In the genomic region with DNA sequence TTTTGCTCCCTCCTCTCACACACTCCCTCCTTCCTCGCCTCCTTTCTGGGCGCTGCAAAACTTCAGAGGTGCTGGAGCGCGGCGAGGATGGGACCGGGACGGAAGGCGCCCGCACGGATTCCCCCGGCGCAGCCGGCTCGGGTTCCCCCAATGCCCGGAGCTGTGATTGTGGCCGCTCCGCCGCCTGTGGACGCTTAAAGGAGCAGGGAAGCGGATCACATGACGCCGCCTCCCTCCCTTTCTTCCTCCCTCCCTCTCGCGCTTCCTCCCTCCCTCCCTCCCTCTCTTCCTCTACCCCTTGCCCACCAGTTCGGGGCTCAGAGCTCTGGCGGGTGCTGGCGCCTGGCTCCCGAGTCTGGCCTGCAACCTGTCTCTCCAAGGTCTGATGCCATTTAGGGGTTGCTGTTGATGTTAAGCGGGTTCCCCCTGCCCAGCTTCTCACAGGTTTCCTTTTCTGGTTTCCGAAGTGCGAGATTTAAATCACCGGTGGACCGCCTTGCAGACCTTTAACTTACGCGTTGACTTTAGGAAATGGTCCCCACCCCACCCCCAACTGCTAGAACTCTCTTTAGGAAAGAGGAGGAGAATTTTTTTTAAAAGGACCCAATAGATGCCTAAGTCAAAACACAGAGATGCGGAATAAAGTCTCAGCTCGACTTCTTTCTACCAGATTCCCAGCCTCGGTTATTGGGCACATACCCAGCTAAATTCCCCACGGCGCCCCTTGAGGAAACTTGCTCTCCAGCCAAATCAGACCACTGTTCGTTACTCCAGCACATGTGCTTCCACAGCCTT, we compare ENCODE assay signal across 8 cellular contexts. TPM values are rescaled to one million over a fixed set of nuclear protein-coding genes. Genes with fewer than 3 reads are reported as not detected.
DNase-seq lines count a peak whose midpoint lies in the region; ATAC-seq, FAIRE-seq and TF ChIP-seq lines count a peak whose summit lies in the region.

WLS (minus strand) TSS at position 170 of the 795 bp plus-strand sequence. CDS start 224 bp downstream, outside the sequence.

- peak within 1 kb of the TSS; percentile 93 for H3K4me3 Mint-ChIP-seq in HFFc6

- no peaks in the 10 kb centered on the region for H3K27me3 ChIP-seq in AG04450 (ENCODE audit: control insufficient read depth, insufficient read depth, low read length)

- POLR2A ChIA-PET in AG04450 (lab: Yijun Ruan, JAX), result interaction anchor here (0.6 to 3.7 kb wide), 15 partner anchors 10 to 115 kb away, joined by 3 to 37 read pairs (median 8); no protein-coding TSS in a partner anchor

- TF ChIP-seq CTCF in AG04450 (IDR thresholded peaks at IDR 0.05; ENCODE audit: low read depth, low read length) (peak; percentile 27; the same call in 1 of the 2 replicates), HFFc6 (IDR thresholded peaks at IDR 0.05) (no peak)

- peaks cover 13% of the 10 kb centered on the region for H3K27me3 Mint-ChIP-seq in HFFc6 (ENCODE audit: insufficient read depth)

- CTCF ChIA-PET in AG04450 (lab: Charles Lee), result interaction anchor here (0.6 to 1.6 kb wide), 12 partner anchors 19 to 1913 kb away, joined by 3 to 8 read pairs (median 4); no protein-coding TSS in a partner anchor

- H3K27ac ChIP-seq in AG04450 (ENCODE audit: low read depth, low read length), result peak within 1 kb of the TSS; percentile 73

- H3K9me3 Mint-ChIP-seq in HFFc6, result no peaks in the 10 kb centered on the region

- no peaks in the 10 kb centered on the region for H3K36me3 Mint-ChIP-seq in HFFc6 (ENCODE audit: low read depth)

- no peak for ATAC-seq in HG03521 (IDR thresholded peaks at IDR 0.05; ENCODE audit: unreplicated experiment)

- H3K4me3 ChIP-seq in AG04450 (ENCODE audit: low read depth, low read length), result peak within 1 kb of the TSS; percentile 76

- peak within 1 kb of the TSS; percentile 72 for H3K27ac Mint-ChIP-seq in HFFc6

- DNase-seq in AG04450 (ENCODE audit: low read depth, low spot score) (peak; percentile 60), HFFc6 (peak; percentile 58), RPMI7951 (ENCODE audit: low read depth) (peak; percentile 85), medulla oblongata (ENCODE audit: extremely low spot score) (peak; percentile 86), superior temporal gyrus (ENCODE audit: extremely low spot score) (peak; percentile 78), RCC 7860 (ENCODE audit: low spot score) (no peak)

- peaks cover 33% of the 10 kb centered on the region for H3K4me1 Mint-ChIP-seq in HFFc6 (ENCODE audit: low read depth)

- FAIRE-seq in RCC 7860 (lab: Jason Lieb, UNC), result no peak

- in situ Hi-C loops in endometrial microvascular endothelial cells (cut with HindIII; ENCODE audit: inconsistent ontology term, low pct_unique_long_range_greater_than_20kb, low sequenced_read_pairs), result no loop called here

- no peaks in the 10 kb centered on the region for H3K9me3 ChIP-seq in AG04450 (ENCODE audit: control insufficient read depth, insufficient read depth, low read length)

RNA-seq across cellular contexts. Expression of gene WLS, which starts in this region (rescaled TPM):
- polyA plus RNA-seq in AG04450 (2011; rRNA removed), result 391 and 417 TPM in 2 replicates
- polyA minus RNA-seq in AG04450 (2011; rRNA and poly(A)+ RNA removed), result 543 and 563 TPM in 2 replicates
- 10 to 100 TPM; 39.4 to 52.0 (median 42.3) TPM for total RNA-seq in HFFc6 (2021; fragmentation: NEBNext Ultra II Directional; extraction: Animal tissue kit (Norgen Biotek cat#: 25700))
- 51.6 and 77.6 TPM in 2 replicates for total RNA-seq in RPMI7951 (2014; rRNA removed; shearing (Covaris generic))
- total RNA-seq in endometrial microvascular endothelial cells (ENCODE audit: inconsistent ontology term), result 116 TPM
